ENCODE assay signal across 17 cellular contexts in the genomic region with DNA sequence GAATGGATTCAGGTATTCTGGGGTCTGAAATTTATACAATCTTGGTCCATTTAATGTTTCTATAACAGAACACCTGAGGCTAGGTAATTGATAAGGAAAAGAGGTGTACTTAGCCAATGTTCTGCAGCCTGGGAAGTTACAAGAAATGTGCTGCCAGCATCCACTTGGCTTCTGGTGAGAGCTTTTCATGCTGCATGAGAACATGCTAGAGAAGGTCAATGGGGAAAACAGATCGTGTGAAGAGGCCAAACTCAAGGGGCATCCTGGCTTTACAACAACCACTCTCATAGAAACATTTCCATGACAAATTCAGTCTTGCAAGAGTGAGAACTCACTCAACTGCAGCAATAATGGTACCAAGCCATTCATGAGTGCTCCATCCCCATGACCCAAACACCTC. TPM values are rescaled to one million over a fixed set of nuclear protein-coding genes. Genes with fewer than 3 reads are reported as not detected.
DNase-seq lines count a peak whose midpoint lies in the region; ATAC-seq and TF ChIP-seq lines count a peak whose summit lies in the region.
"Had no signal": no experiment of that assay in that cellular context is flagged by ENCODE, and none has a peak within 500 bp of the region (broad histone marks: within the 10 kb centered on the region; RNA-seq: fewer than 3 reads in every experiment).

No MANE protein-coding gene starts in this region.

- H3K79me2 ChIP-seq in DND-41 (ENCODE audit: insufficient read depth, low read length): no peaks in the 10 kb centered on the region

- no peak overlapping the region; the same call in 1 of the 2 replicates for H3K9ac ChIP-seq in DND-41 (ENCODE audit: low read depth, low read length)
- H3K9ac ChIP-seq: GM23248 had no signal

- H3K27me3 ChIP-seq in DND-41 (ENCODE audit: insufficient read depth, low read length, poor library complexity): no peaks in the 10 kb centered on the region
- no peaks in the 10 kb centered on the region for H3K27me3 ChIP-seq in thyroid gland
- H3K27me3 ChIP-seq: SJSA1 had no signal

- H3K4me2 ChIP-seq in DND-41 (ENCODE audit: insufficient read depth, low read length): no peak overlapping the region

- no peaks in the 10 kb centered on the region for H4K20me1 ChIP-seq in DND-41 (ENCODE audit: insufficient read depth, low read length)

- H3K9me3 ChIP-seq in DND-41 (ENCODE audit: insufficient read depth, low read length, severe bottlenecking) (peaks cover 7% of the 10 kb centered on the region), thyroid gland (no peaks in the 10 kb centered on the region)
- H3K9me3 ChIP-seq: SJSA1 had no signal

- no peak for TF ChIP-seq POLR2A in thyroid gland (IDR thresholded peaks at IDR 0.05)

- H3K4me1 Mint-ChIP-seq in activated T-cell treated with anti-CD3 and anti-CD28 coated beads, Interleukin-2, amount 50 U/mL, for 72 hours (ENCODE audit: low read depth): peaks cover 21% of the 10 kb centered on the region
- H3K4me1 Mint-ChIP-seq in activated T-cell treated with anti-CD3 and anti-CD28 coated beads, Interleukin-2, amount 50 U/mL, for 4 hours (ENCODE audit: low read depth): peaks cover 14% of the 10 kb centered on the region
- H3K4me1 Mint-ChIP-seq in activated T-helper 17 cell treated with anti-CD3 and anti-CD28 coated beads, Interleukin-2, amount 50 U/mL, for 72 hours: peaks cover 14% of the 10 kb centered on the region

- no peak overlapping the region for H2AFZ ChIP-seq in DND-41 (ENCODE audit: low read depth, low read length)
- H2AFZ ChIP-seq: GM23248 had no signal

- no peaks in the 10 kb centered on the region for H3K36me3 ChIP-seq in DND-41 (ENCODE audit: insufficient read depth, low read length)
- no peaks in the 10 kb centered on the region for H3K36me3 ChIP-seq in thyroid gland
- H3K36me3 ChIP-seq: SJSA1 had no signal

- 28 to 35% methylated on average over 1 of the region's 1 CpG for WGBS in thyroid gland, 2 donors

- H3K4me1 ChIP-seq in DND-41 (ENCODE audit: insufficient read depth, low read length): peaks cover 35% of the 10 kb centered on the region
- no peaks in the 10 kb centered on the region for H3K4me1 ChIP-seq in thyroid gland
- H3K4me1 ChIP-seq: SJSA1 had no signal

- intact Hi-C loops in thyroid gland (cut with DNase I): no loop called here

- peak overlapping the region; percentile 72 for H3K27ac ChIP-seq in DND-41 (ENCODE audit: low read length)
- H3K27ac ChIP-seq in thyroid gland: no peak overlapping the region
- H3K27ac ChIP-seq: GM23248, SJSA1 had no signal

- peak overlapping the region; percentile 30 to 41 for H3K4me3 Mint-ChIP-seq in activated T-cell treated with anti-CD3 and anti-CD28 coated beads, Interleukin-2, amount 50 U/mL, for 72 hours
- H3K4me3 Mint-ChIP-seq in activated T-cell treated with anti-CD3 and anti-CD28 coated beads, Interleukin-2, amount 50 U/mL, for 4 hours: no peak overlapping the region
- H3K4me3 Mint-ChIP-seq in activated T-helper 17 cell treated with anti-CD3 and anti-CD28 coated beads, Interleukin-2, amount 50 U/mL, for 72 hours: peak overlapping the region; percentile 40

- TF ChIP-seq CTCF in DND-41 (IDR thresholded peaks at IDR 0.05; ENCODE audit: borderline replicate concordance, extremely low read depth, low read length, poor library complexity, severe bottlenecking) (no peak), thyroid gland (IDR thresholded peaks at IDR 0.05) (no peak)

- peaks cover 3 to 6% of the 10 kb centered on the region in 2 donors for H3K36me3 Mint-ChIP-seq in activated T-cell treated with anti-CD3 and anti-CD28 coated beads, Interleukin-2, amount 50 U/mL, for 72 hours (ENCODE audit: insufficient read depth in 2 of 2)
- no peaks in the 10 kb centered on the region for H3K36me3 Mint-ChIP-seq in activated T-cell treated with anti-CD3 and anti-CD28 coated beads, Interleukin-2, amount 50 U/mL, for 4 hours (ENCODE audit: insufficient read depth)
- H3K36me3 Mint-ChIP-seq in activated T-helper 17 cell treated with anti-CD3 and anti-CD28 coated beads, Interleukin-2, amount 50 U/mL, for 72 hours (ENCODE audit: low read depth): no peaks in the 10 kb centered on the region

- H3K4me3 ChIP-seq in DND-41 (ENCODE audit: low read depth in 1 of 2, low read length in 2 of 2) (no peak overlapping the region), thyroid gland (replicated peaks in 1 of 3) (no peak overlapping the region)
- H3K4me3 ChIP-seq: GM23248, PC-9, SJSA1 had no signal

- ATAC-seq in activated T-cell treated with anti-CD3 and anti-CD28 coated beads, Interleukin-2, amount 50 U/mL, for 72 hours (replicated peaks in 1 of 2): no peak
- ATAC-seq in activated T-cell treated with anti-CD3 and anti-CD28 coated beads, Interleukin-2, amount 50 U/mL, for 4 hours: no peak
- no peak for ATAC-seq in DND-41 (ENCODE audit: insufficient read depth, low read depth)
- no peak for ATAC-seq in activated T-helper 17 cell treated with anti-CD3 and anti-CD28 coated beads, Interleukin-2, amount 50 U/mL, for 72 hours (replicated peaks)

- peaks cover 2 to 3% of the 10 kb centered on the region in 2 donors for H3K9me3 Mint-ChIP-seq in activated T-cell treated with anti-CD3 and anti-CD28 coated beads, Interleukin-2, amount 50 U/mL, for 72 hours
- no peaks in the 10 kb centered on the region for H3K9me3 Mint-ChIP-seq in activated T-cell treated with anti-CD3 and anti-CD28 coated beads, Interleukin-2, amount 50 U/mL, for 4 hours
- no peaks in the 10 kb centered on the region for H3K9me3 Mint-ChIP-seq in activated T-helper 17 cell treated with anti-CD3 and anti-CD28 coated beads, Interleukin-2, amount 50 U/mL, for 72 hours
- H3K9me3 Mint-ChIP-seq: CD4-positive, alpha-beta T cell had no signal

- no peak for DNase-seq in activated T-cell treated with anti-CD3 and anti-CD28 coated beads, Interleukin-2, amount 50 U/mL, for 72 hours
- no peak for DNase-seq in activated T-cell treated with anti-CD3 and anti-CD28 coated beads, Interleukin-2, amount 50 U/mL, for 4 hours
- DNase-seq in DND-41 (no peak), thyroid gland (peak; percentile 3 to 23), Ammon's horn (ENCODE audit: low spot score) (no peak), GF-D8 (lab: John Stamatoyannopoulos, UW) (no peak)
- DNase-seq: CD4-positive, alpha-beta T cell; DMS53; NCI-H1436; NCI-H2029 treated with DMSO at 0.1 percent for 48 hours; NCI-H510A treated with DMSO at 0.1 percent for 48 hours; NCI-H82; PC-9 had no signal

- peaks cover 35% of the 10 kb centered on the region for H3K27me3 Mint-ChIP-seq in activated T-cell treated with anti-CD3 and anti-CD28 coated beads, Interleukin-2, amount 50 U/mL, for 72 hours (ENCODE audit: low read depth)
- H3K27me3 Mint-ChIP-seq in activated T-cell treated with anti-CD3 and anti-CD28 coated beads, Interleukin-2, amount 50 U/mL, for 4 hours (ENCODE audit: low read depth): peaks cover 9% of the 10 kb centered on the region
- H3K27me3 Mint-ChIP-seq in activated T-helper 17 cell treated with anti-CD3 and anti-CD28 coated beads, Interleukin-2, amount 50 U/mL, for 72 hours: peaks cover 4% of the 10 kb centered on the region

- H3K27ac Mint-ChIP-seq in activated T-cell treated with anti-CD3 and anti-CD28 coated beads, Interleukin-2, amount 50 U/mL, for 72 hours: no peak overlapping the region
- H3K27ac Mint-ChIP-seq in activated T-helper 17 cell treated with anti-CD3 and anti-CD28 coated beads, Interleukin-2, amount 50 U/mL, for 72 hours: no peak overlapping the region
- H3K27ac Mint-ChIP-seq: CD4-positive, alpha-beta T cell had no signal

RNA-seq across cellular contexts. Expression of a gene that starts 16.8 kb away (rescaled TPM):
- total RNA-seq in activated T-cell treated with anti-CD3 and anti-CD28 coated beads, Interleukin-2, amount 50 U/mL, for 72 hours: not detected
- total RNA-seq in activated T-cell treated with anti-CD3 and anti-CD28 coated beads, Interleukin-2, amount 50 U/mL, for 4 hours: not detected
- not detected for total RNA-seq in activated T-helper 17 cell treated with anti-CD3 and anti-CD28 coated beads, Interleukin-2, amount 50 U/mL, for 72 hours
- total RNA-seq in thyroid gland: not detected
- total RNA-seq: CD4-positive, alpha-beta T cell; G401; GM23248; PC-9; SJSA1 had no signal

Comparison
In these comparisons a context has a peak if more than half of its experiments do, and no peak if none do; other contexts are left out.
1. DNase-seq: peak in thyroid gland (2 of 2); none in activated T-cell treated with anti-CD3 and anti-CD28 coated beads, Interleukin-2, amount 50 U/mL, for 72 hours (0 of 2), activated T-cell treated with anti-CD3 and anti-CD28 coated beads, Interleukin-2, amount 50 U/mL, for 4 hours (single experiment), DND-41 (single experiment), Ammon's horn (single experiment) and GF-D8 (single experiment).